Comparison of ENCODE assay signal across 1 cellular context in the genomic region with DNA sequence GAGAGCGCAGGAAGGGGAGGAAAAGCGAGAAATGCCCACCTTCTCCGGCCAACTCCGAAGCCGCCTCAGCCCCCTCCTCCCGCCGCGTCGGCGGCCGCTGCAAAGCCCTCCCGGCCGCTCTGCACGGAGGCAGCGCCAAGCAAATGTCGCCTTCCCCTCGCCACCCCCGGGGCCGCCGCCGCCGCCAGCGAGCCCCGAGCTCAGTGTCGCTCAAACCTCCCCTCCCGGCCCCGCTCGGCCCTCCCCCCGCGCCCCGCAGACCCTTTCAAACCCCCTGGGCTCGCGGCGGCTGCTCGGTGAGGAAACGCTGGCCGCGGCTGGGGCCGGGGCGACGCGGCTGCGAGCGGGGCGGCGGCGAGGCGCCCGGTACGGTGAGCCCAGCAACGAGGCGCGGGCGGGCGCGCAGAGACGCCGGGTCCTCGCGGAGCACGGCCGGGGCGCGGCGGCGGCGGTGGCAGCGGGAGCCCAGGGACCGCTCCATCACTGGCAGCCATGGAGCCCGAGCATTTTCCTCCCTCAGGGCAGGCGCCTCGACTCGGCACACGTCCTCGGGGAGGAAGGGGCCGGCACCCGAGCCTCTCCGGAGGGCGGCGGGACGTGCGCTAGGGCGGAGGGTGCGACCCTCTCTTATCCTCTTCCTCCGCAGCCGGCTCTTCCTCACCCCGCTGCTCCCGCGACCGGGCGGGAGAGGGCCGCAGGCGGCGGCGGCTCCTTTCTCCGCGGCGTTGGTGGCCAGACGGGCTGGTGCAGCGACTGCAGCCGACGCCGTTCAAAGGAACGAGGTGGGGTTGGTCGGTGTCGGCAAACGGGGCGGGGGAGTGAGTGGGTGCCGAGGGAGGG.
TF ChIP-seq lines count a peak whose summit lies in the region.

No MANE protein-coding gene starts in this region.

TF ChIP-seq in K562, 482 proteins besides CTCF, POLR2A, EP300 and RAD21 (continued from another document and continues in another):
- TF ChIP-seq, protein P1, sequence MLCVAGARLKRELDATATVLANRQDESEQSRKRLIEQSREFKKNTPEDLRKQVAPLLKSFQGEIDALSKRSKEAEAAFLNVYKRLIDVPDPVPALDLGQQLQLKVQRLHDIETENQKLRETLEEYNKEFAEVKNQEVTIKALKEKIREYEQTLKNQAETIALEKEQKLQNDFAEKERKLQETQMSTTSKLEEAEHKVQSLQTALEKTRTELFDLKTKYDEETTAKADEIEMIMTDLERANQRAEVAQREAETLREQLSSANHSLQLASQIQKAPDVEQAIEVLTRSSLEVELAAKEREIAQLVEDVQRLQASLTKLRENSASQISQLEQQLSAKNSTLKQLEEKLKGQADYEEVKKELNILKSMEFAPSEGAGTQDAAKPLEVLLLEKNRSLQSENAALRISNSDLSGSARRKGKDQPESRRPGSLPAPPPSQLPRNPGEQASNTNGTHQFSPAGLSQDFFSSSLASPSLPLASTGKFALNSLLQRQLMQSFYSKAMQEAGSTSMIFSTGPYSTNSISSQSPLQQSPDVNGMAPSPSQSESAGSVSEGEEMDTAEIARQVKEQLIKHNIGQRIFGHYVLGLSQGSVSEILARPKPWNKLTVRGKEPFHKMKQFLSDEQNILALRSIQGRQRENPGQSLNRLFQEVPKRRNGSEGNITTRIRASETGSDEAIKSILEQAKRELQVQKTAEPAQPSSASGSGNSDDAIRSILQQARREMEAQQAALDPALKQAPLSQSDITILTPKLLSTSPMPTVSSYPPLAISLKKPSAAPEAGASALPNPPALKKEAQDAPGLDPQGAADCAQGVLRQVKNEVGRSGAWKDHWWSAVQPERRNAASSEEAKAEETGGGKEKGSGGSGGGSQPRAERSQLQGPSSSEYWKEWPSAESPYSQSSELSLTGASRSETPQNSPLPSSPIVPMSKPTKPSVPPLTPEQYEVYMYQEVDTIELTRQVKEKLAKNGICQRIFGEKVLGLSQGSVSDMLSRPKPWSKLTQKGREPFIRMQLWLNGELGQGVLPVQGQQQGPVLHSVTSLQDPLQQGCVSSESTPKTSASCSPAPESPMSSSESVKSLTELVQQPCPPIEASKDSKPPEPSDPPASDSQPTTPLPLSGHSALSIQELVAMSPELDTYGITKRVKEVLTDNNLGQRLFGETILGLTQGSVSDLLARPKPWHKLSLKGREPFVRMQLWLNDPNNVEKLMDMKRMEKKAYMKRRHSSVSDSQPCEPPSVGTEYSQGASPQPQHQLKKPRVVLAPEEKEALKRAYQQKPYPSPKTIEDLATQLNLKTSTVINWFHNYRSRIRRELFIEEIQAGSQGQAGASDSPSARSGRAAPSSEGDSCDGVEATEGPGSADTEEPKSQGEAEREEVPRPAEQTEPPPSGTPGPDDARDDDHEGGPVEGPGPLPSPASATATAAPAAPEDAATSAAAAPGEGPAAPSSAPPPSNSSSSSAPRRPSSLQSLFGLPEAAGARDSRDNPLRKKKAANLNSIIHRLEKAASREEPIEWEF (CRISPR knock-in tag; IDR thresholded peaks at IDR 0.05): no peak
- TF ChIP-seq SMC3 (conservative IDR thresholded peaks at IDR 0.05; ENCODE audit: insufficient read depth, low read depth, low read length): no peak
- TF ChIP-seq DACH1 (IDR thresholded peaks at IDR 0.05; ENCODE audit: partially characterized antibody): no peak
- TF ChIP-seq, protein P2, sequence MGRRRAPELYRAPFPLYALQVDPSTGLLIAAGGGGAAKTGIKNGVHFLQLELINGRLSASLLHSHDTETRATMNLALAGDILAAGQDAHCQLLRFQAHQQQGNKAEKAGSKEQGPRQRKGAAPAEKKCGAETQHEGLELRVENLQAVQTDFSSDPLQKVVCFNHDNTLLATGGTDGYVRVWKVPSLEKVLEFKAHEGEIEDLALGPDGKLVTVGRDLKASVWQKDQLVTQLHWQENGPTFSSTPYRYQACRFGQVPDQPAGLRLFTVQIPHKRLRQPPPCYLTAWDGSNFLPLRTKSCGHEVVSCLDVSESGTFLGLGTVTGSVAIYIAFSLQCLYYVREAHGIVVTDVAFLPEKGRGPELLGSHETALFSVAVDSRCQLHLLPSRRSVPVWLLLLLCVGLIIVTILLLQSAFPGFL (CRISPR knock-in tag; IDR thresholded peaks at IDR 0.05): no peak
- TF ChIP-seq LARP7 (IDR thresholded peaks at IDR 0.05): no peak
- TF ChIP-seq, protein P3, sequence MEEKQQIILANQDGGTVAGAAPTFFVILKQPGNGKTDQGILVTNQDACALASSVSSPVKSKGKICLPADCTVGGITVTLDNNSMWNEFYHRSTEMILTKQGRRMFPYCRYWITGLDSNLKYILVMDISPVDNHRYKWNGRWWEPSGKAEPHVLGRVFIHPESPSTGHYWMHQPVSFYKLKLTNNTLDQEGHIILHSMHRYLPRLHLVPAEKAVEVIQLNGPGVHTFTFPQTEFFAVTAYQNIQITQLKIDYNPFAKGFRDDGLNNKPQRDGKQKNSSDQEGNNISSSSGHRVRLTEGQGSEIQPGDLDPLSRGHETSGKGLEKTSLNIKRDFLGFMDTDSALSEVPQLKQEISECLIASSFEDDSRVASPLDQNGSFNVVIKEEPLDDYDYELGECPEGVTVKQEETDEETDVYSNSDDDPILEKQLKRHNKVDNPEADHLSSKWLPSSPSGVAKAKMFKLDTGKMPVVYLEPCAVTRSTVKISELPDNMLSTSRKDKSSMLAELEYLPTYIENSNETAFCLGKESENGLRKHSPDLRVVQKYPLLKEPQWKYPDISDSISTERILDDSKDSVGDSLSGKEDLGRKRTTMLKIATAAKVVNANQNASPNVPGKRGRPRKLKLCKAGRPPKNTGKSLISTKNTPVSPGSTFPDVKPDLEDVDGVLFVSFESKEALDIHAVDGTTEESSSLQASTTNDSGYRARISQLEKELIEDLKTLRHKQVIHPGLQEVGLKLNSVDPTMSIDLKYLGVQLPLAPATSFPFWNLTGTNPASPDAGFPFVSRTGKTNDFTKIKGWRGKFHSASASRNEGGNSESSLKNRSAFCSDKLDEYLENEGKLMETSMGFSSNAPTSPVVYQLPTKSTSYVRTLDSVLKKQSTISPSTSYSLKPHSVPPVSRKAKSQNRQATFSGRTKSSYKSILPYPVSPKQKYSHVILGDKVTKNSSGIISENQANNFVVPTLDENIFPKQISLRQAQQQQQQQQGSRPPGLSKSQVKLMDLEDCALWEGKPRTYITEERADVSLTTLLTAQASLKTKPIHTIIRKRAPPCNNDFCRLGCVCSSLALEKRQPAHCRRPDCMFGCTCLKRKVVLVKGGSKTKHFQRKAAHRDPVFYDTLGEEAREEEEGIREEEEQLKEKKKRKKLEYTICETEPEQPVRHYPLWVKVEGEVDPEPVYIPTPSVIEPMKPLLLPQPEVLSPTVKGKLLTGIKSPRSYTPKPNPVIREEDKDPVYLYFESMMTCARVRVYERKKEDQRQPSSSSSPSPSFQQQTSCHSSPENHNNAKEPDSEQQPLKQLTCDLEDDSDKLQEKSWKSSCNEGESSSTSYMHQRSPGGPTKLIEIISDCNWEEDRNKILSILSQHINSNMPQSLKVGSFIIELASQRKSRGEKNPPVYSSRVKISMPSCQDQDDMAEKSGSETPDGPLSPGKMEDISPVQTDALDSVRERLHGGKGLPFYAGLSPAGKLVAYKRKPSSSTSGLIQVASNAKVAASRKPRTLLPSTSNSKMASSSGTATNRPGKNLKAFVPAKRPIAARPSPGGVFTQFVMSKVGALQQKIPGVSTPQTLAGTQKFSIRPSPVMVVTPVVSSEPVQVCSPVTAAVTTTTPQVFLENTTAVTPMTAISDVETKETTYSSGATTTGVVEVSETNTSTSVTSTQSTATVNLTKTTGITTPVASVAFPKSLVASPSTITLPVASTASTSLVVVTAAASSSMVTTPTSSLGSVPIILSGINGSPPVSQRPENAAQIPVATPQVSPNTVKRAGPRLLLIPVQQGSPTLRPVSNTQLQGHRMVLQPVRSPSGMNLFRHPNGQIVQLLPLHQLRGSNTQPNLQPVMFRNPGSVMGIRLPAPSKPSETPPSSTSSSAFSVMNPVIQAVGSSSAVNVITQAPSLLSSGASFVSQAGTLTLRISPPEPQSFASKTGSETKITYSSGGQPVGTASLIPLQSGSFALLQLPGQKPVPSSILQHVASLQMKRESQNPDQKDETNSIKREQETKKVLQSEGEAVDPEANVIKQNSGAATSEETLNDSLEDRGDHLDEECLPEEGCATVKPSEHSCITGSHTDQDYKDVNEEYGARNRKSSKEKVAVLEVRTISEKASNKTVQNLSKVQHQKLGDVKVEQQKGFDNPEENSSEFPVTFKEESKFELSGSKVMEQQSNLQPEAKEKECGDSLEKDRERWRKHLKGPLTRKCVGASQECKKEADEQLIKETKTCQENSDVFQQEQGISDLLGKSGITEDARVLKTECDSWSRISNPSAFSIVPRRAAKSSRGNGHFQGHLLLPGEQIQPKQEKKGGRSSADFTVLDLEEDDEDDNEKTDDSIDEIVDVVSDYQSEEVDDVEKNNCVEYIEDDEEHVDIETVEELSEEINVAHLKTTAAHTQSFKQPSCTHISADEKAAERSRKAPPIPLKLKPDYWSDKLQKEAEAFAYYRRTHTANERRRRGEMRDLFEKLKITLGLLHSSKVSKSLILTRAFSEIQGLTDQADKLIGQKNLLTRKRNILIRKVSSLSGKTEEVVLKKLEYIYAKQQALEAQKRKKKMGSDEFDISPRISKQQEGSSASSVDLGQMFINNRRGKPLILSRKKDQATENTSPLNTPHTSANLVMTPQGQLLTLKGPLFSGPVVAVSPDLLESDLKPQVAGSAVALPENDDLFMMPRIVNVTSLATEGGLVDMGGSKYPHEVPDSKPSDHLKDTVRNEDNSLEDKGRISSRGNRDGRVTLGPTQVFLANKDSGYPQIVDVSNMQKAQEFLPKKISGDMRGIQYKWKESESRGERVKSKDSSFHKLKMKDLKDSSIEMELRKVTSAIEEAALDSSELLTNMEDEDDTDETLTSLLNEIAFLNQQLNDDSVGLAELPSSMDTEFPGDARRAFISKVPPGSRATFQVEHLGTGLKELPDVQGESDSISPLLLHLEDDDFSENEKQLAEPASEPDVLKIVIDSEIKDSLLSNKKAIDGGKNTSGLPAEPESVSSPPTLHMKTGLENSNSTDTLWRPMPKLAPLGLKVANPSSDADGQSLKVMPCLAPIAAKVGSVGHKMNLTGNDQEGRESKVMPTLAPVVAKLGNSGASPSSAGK (IDR thresholded peaks at IDR 0.05): peak; percentile 29; the same call in 1 of the 2 replicates
- TF ChIP-seq, protein P4, sequence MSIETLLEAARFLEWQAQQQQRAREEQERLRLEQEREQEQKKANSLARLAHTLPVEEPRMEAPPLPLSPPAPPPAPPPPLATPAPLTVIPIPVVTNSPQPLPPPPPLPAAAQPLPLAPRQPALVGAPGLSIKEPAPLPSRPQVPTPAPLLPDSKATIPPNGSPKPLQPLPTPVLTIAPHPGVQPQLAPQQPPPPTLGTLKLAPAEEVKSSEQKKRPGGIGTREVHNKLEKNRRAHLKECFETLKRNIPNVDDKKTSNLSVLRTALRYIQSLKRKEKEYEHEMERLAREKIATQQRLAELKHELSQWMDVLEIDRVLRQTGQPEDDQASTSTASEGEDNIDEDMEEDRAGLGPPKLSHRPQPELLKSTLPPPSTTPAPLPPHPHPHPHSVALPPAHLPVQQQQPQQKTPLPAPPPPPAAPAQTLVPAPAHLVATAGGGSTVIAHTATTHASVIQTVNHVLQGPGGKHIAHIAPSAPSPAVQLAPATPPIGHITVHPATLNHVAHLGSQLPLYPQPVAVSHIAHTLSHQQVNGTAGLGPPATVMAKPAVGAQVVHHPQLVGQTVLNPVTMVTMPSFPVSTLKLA (conservative IDR thresholded peaks at IDR 0.05): no peak
- peak; percentile 36; the same call in 1 of the 2 replicates for TF ChIP-seq SUPT5H (IDR thresholded peaks at IDR 0.05)
- TF ChIP-seq ZNF253 (CRISPR knock-in tag; conservative IDR thresholded peaks at IDR 0.05): no peak
- peak; percentile 39 for TF ChIP-seq U2AF1 (optimal IDR thresholded peaks at IDR 0.05; ENCODE audit: low read depth, low read length)
- no peak for TF ChIP-seq JUN (IDR thresholded peaks at IDR 0.05; ENCODE audit: borderline replicate concordance, low read depth, low read length)
- TF ChIP-seq JUN (CRISPR knock-in tag; IDR thresholded peaks at IDR 0.05; ENCODE audit: borderline replicate concordance): no peak
- TF ChIP-seq ERF (CRISPR knock-in tag; IDR thresholded peaks at IDR 0.05): no peak
- TF ChIP-seq FUS (optimal IDR thresholded peaks at IDR 0.05; ENCODE audit: low read depth, low read length): no peak
- TF ChIP-seq, protein P5, sequence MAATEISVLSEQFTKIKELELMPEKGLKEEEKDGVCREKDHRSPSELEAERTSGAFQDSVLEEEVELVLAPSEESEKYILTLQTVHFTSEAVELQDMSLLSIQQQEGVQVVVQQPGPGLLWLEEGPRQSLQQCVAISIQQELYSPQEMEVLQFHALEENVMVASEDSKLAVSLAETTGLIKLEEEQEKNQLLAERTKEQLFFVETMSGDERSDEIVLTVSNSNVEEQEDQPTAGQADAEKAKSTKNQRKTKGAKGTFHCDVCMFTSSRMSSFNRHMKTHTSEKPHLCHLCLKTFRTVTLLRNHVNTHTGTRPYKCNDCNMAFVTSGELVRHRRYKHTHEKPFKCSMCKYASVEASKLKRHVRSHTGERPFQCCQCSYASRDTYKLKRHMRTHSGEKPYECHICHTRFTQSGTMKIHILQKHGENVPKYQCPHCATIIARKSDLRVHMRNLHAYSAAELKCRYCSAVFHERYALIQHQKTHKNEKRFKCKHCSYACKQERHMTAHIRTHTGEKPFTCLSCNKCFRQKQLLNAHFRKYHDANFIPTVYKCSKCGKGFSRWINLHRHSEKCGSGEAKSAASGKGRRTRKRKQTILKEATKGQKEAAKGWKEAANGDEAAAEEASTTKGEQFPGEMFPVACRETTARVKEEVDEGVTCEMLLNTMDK (IDR thresholded peaks at IDR 0.05; ENCODE audit: borderline replicate concordance, insufficient read depth, low read depth, low read length, poor library complexity, severe bottlenecking): no peak
- no peak for TF ChIP-seq ZNF121 (CRISPR knock-in tag; conservative IDR thresholded peaks at IDR 0.05)
- TF ChIP-seq, protein P6, sequence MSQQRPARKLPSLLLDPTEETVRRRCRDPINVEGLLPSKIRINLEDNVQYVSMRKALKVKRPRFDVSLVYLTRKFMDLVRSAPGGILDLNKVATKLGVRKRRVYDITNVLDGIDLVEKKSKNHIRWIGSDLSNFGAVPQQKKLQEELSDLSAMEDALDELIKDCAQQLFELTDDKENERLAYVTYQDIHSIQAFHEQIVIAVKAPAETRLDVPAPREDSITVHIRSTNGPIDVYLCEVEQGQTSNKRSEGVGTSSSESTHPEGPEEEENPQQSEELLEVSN (IDR thresholded peaks at IDR 0.05; ENCODE audit: borderline replicate concordance in 1 of 2, extremely low read depth in 1 of 2, insufficient read depth in 1 of 2, insufficient read length in 1 of 2, low read depth in 1 of 2, low read length in 1 of 2, poor library complexity in 1 of 2, severe bottlenecking in 1 of 2): peak in 1 of 2 experiments; percentile 7
- no peak for TF ChIP-seq SAFB2 (IDR thresholded peaks at IDR 0.05; ENCODE audit: borderline replicate concordance, low read depth, low read length, severe bottlenecking)
- no peak for TF ChIP-seq ETS2 (tag; IDR thresholded peaks at IDR 0.05; ENCODE audit: borderline replicate concordance, poor library complexity, severe bottlenecking)
- TF ChIP-seq, protein P7, sequence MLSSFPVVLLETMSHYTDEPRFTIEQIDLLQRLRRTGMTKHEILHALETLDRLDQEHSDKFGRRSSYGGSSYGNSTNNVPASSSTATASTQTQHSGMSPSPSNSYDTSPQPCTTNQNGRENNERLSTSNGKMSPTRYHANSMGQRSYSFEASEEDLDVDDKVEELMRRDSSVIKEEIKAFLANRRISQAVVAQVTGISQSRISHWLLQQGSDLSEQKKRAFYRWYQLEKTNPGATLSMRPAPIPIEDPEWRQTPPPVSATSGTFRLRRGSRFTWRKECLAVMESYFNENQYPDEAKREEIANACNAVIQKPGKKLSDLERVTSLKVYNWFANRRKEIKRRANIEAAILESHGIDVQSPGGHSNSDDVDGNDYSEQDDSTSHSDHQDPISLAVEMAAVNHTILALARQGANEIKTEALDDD (IDR thresholded peaks at IDR 0.05): no peak
- no peak for TF ChIP-seq ZNF134 (CRISPR knock-in tag; conservative IDR thresholded peaks at IDR 0.05)
- TF ChIP-seq ZNF174 (CRISPR knock-in tag; IDR thresholded peaks at IDR 0.05): no peak
- TF ChIP-seq MYNN (IDR thresholded peaks at IDR 0.05): no peak
- TF ChIP-seq MYNN (CRISPR knock-in tag; IDR thresholded peaks at IDR 0.05): no peak
- TF ChIP-seq MYC (IDR thresholded peaks at IDR 0.05; ENCODE audit: low read depth, low read length): no peak
- TF ChIP-seq MYC (CRISPR knock-in tag; IDR thresholded peaks at IDR 0.05; ENCODE audit: borderline replicate concordance, low read depth): no peak
- TF ChIP-seq RB1 (IDR thresholded peaks at IDR 0.05; ENCODE audit: low read depth): no peak
